33 cellular contexts compared by ENCODE assay signal in the genomic region with DNA sequence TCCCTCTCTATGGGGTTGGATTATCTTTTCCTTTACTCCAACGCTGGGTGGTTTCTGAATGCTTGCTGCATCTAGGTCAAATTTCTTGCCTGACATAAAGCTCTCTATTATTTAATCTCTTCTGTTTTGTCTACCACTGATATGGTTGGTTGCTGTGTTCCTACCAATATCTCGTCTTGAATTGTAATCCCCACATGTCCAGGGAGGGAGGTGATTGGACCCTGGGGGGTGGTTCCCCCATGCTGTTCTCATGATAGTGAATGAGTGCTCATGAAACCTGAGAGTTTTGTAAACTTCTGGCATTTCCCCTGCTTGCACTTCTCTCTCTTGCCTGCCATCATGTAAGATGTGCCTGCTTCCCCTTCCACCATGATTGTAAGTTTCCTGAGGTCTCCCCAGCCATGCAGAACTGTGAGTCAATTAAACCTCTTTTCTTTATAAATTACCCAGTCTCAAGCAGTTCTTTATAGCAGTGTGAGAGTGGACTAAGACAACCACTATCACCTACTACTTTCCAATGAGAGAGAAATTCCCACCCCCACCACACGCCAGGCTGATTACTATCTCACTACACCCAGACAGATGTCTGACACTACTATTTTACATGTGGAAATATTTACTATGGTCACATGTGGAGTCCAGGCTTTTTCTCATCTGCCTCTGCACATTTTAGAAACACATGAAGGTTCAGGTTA.
"Had no signal": no experiment of that assay in that cellular context is flagged by ENCODE, and none has a peak within 500 bp of the region (broad histone marks: within the 10 kb centered on the region; RNA-seq: fewer than 3 reads in every experiment).

No MANE protein-coding gene starts in this region.

- H3K27me3 ChIP-seq: adrenal gland, breast epithelium, Peyer's patch, SJCRH30 had no signal

- H3K4me3 ChIP-seq: adrenal gland, breast epithelium, Peyer's patch, SJCRH30 had no signal

- H3K4me1 ChIP-seq: adrenal gland, breast epithelium had no signal

- H3K9me3 ChIP-seq: adrenal gland, breast epithelium, Peyer's patch, SJCRH30 had no signal

- H3K36me3 Mint-ChIP-seq: activated naive CD8-positive, alpha-beta T cell treated with anti-CD3 and anti-CD28 coated beads, Interleukin-2, amount 10 ng/mL, durations not matched to agents 7 days and 5 days; WTC11 had no signal

- H3K4me1 Mint-ChIP-seq: activated T-helper 17 cell treated with anti-CD3 and anti-CD28 coated beads, Interleukin-2, amount 50 U/mL, for 72 hours had no signal

- H3K36me3 ChIP-seq: adrenal gland, breast epithelium, Peyer's patch, SJCRH30 had no signal

- H3K27ac Mint-ChIP-seq: activated CD8-positive, alpha-beta T cell treated with anti-CD3 and anti-CD28 coated beads, Interleukin-2, amount 10 ng/mL, durations not matched to agents 7 days and 5 days; activated naive CD4-positive, alpha-beta T cell treated with anti-CD3 and anti-CD28 coated beads for 36 hours; activated naive CD8-positive, alpha-beta T cell treated with anti-CD3 and anti-CD28 coated beads, Interleukin-2, amount 10 ng/mL, durations not matched to agents 7 days and 5 days; activated T-helper 17 cell treated with anti-CD3 and anti-CD28 coated beads, Interleukin-2, amount 50 U/mL, for 72 hours; T-helper 17 cell; WTC11 had no signal

- DNase-seq: activated CD4-positive, alpha-beta T cell treated with anti-CD3 and anti-CD28 coated beads for 48 hours; activated CD4-positive, alpha-beta T cell treated with anti-CD3 and anti-CD28 coated beads, Interleukin-2, amount 50 U/mL, for 4 hours; activated CD4-positive, CD25-positive, alpha-beta regulatory T cell treated with anti-CD3 and anti-CD28 coated beads, Interleukin-2, amount 50 U/mL, for 72 hours; activated CD8-positive, alpha-beta memory T cell treated with anti-CD3 and anti-CD28 coated beads, Interleukin-2, amount 50 U/mL, for 48 hours; activated CD8-positive, alpha-beta T cell treated with anti-CD3 and anti-CD28 coated beads, Interleukin-2, amount 10 ng/mL, durations not matched to agents 7 days and 5 days; activated gamma-delta T cell; activated naive CD4-positive, alpha-beta T cell treated with anti-CD3 and anti-CD28 coated beads for 36 hours; activated naive CD8-positive, alpha-beta T cell treated with anti-CD3 and anti-CD28 coated beads, Interleukin-2, amount 10 ng/mL, durations not matched to agents 7 days and 5 days; activated T-cell treated with anti-CD3 and anti-CD28 coated beads, Interleukin-2, amount 50 U/mL, for 48 hours; adrenal gland; anterior cingulate cortex; caudate nucleus; KBM-7; NCI-H1048; NCI-H1417; NCI-H1694; NCI-H2029; NCI-H2107; NCI-H345; NCI-H510A; NCI-H526 treated with DMSO at 0.1 percent for 48 hours; NCI-H82; NK-92 treated with Interleukin-12 subunit alpha and Interleukin-12 subunit beta, amount 100 ng/mL, for 24 hours; OCI-M1; Peyer's patch; Right ventricle myocardium superior; SJCRH30; T-helper 17 cell; T-helper 9 cell had no signal

- H3K4me3 Mint-ChIP-seq: activated CD8-positive, alpha-beta T cell treated with anti-CD3 and anti-CD28 coated beads, Interleukin-2, amount 10 ng/mL, durations not matched to agents 7 days and 5 days; activated naive CD4-positive, alpha-beta T cell treated with anti-CD3 and anti-CD28 coated beads for 36 hours; activated naive CD8-positive, alpha-beta T cell treated with anti-CD3 and anti-CD28 coated beads, Interleukin-2, amount 10 ng/mL, durations not matched to agents 7 days and 5 days; activated T-helper 17 cell treated with anti-CD3 and anti-CD28 coated beads, Interleukin-2, amount 50 U/mL, for 72 hours; T-helper 17 cell; WTC11 had no signal

- ATAC-seq: activated CD8-positive, alpha-beta T cell treated with anti-CD3 and anti-CD28 coated beads, Interleukin-2, amount 10 ng/mL, durations not matched to agents 7 days and 5 days; activated T-helper 17 cell treated with anti-CD3 and anti-CD28 coated beads, Interleukin-2, amount 50 U/mL, for 72 hours; T-helper 17 cell; WTC11 had no signal

- H3K27ac ChIP-seq: adrenal gland, breast epithelium, Peyer's patch, RWPE1 had no signal

- H3K27me3 Mint-ChIP-seq: activated T-helper 17 cell treated with anti-CD3 and anti-CD28 coated beads, Interleukin-2, amount 50 U/mL, for 72 hours; T-helper 17 cell had no signal
